ENCODE assay signal across 2 cellular contexts in the genomic region with DNA sequence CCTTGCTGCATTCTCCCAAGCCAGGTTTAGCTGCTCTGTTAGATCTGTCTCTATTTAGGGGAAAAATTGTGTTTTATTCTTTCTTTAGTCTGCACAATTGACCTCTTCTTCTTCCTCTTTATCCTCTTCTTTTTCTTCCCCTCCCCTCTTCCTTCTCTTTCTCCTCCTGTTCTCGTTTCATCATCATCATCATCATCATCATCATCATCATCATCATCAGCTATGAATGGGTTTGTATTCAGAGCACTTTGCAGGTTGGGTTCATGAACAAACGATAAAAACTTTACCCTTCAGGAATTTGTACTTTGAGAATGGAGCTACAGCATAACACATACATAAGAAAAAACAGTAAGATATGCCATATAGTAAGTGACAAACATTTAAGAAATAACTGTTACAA.
TF ChIP-seq lines count a peak whose summit lies in the region.

No MANE protein-coding gene starts in this region.

TF ChIP-seq in HepG2, 621 proteins besides CTCF, POLR2A, EP300 and RAD21:
- peak; percentile 79 for TF ChIP-seq CREB1 (IDR thresholded peaks at IDR 0.05)
- TF ChIP-seq CREB1 (CRISPR knock-in tag; IDR thresholded peaks at IDR 0.05) = no peak
- TF ChIP-seq KAT8 (CRISPR knock-in tag; IDR thresholded peaks at IDR 0.05) = no peak

TF ChIP-seq in HEK293, 187 proteins besides CTCF, POLR2A, EP300 and RAD21:
- no peak for TF ChIP-seq ZNF677 (tag by site-specific recombination; IDR thresholded peaks at IDR 0.05)
- no peak for TF ChIP-seq ZNF529 (tag by site-specific recombination; IDR thresholded peaks at IDR 0.05; ENCODE audit: insufficient replicate concordance)
- TF ChIP-seq ZNF654 (tag by site-specific recombination; IDR thresholded peaks at IDR 0.05; ENCODE audit: low read depth) = no peak
- no peak for TF ChIP-seq ZNF140 (tag by site-specific recombination; IDR thresholded peaks at IDR 0.05)
- peak; percentile 86 for TF ChIP-seq ZNF513 (tag by site-specific recombination; IDR thresholded peaks at IDR 0.05)
- no peak for TF ChIP-seq ZNF24 (tag by site-specific recombination; IDR thresholded peaks at IDR 0.05)
- TF ChIP-seq YY2 (tag by site-specific recombination; IDR thresholded peaks at IDR 0.05) = no peak
